In genomic region chr19:48718711-48719231, GRCh38 we compare ENCODE assay signal across 1 cellular context.
A peak's percentile ranks its signal among the peaks of the same experiment; 100 is the strongest.
TF ChIP-seq lines count a peak whose summit lies in the region.

No MANE protein-coding gene starts in this region.

TF ChIP-seq in HepG2, 621 proteins besides CTCF, POLR2A, EP300 and RAD21 (continued from another document and continues in another):
- no peak for TF ChIP-seq GATAD1 (CRISPR knock-in tag; IDR thresholded peaks at IDR 0.05)
- TF ChIP-seq ZNF354B (CRISPR knock-in tag; IDR thresholded peaks at IDR 0.05) = no peak
- TF ChIP-seq POLR2AphosphoS2 (IDR thresholded peaks at IDR 0.05; ENCODE audit: low read depth, low read length) = no peak
- TF ChIP-seq HCFC1 (IDR thresholded peaks at IDR 0.05; ENCODE audit: low read depth, low read length) = no peak
- TF ChIP-seq ZNF280D (CRISPR knock-in tag; IDR thresholded peaks at IDR 0.05) = no peak
- peak; percentile 71; the same call in 1 of the 2 replicates for TF ChIP-seq NR2C2 (CRISPR knock-in tag; IDR thresholded peaks at IDR 0.05; ENCODE audit: borderline replicate concordance)
- TF ChIP-seq PHB2 (IDR thresholded peaks at IDR 0.05; ENCODE audit: partially characterized antibody) = no peak
- no peak for TF ChIP-seq ETS1 (CRISPR knock-in tag; IDR thresholded peaks at IDR 0.05)
- TF ChIP-seq ZNF550 (CRISPR knock-in tag; IDR thresholded peaks at IDR 0.05; ENCODE audit: borderline replicate concordance) = no peak
- TF ChIP-seq SMARCC2 (IDR thresholded peaks at IDR 0.05) = no peak
- TF ChIP-seq STAG1 (CRISPR knock-in tag; IDR thresholded peaks at IDR 0.05) = no peak
- TF ChIP-seq SIN3B (IDR thresholded peaks at IDR 0.05; ENCODE audit: low read length) = no peak
- TF ChIP-seq ZNF569 (CRISPR knock-in tag; IDR thresholded peaks at IDR 0.05; ENCODE audit: borderline replicate concordance) = no peak
- no peak for TF ChIP-seq ZSCAN22 (CRISPR knock-in tag; IDR thresholded peaks at IDR 0.05)
- no peak for TF ChIP-seq MXD3 (CRISPR knock-in tag; IDR thresholded peaks at IDR 0.05)
- no peak for TF ChIP-seq CHD2 (IDR thresholded peaks at IDR 0.05; ENCODE audit: low read depth, low read length)
- peak; percentile 71; the same call in 1 of the 2 replicates for TF ChIP-seq KDM6A (CRISPR knock-in tag; IDR thresholded peaks at IDR 0.05; ENCODE audit: low read depth)
- TF ChIP-seq HNRNPH1 (optimal IDR thresholded peaks at IDR 0.05; ENCODE audit: low read depth, low read length) = no peak
- TF ChIP-seq ZBTB44 (CRISPR knock-in tag; IDR thresholded peaks at IDR 0.05) = no peak
- no peak for TF ChIP-seq ZUFSP (CRISPR knock-in tag; IDR thresholded peaks at IDR 0.05; ENCODE audit: borderline replicate concordance)
- no peak for TF ChIP-seq ZNF383 (CRISPR knock-in tag; IDR thresholded peaks at IDR 0.05; ENCODE audit: borderline replicate concordance)
- TF ChIP-seq TEAD2 (CRISPR knock-in tag; IDR thresholded peaks at IDR 0.05) = no peak
- TF ChIP-seq HOXA9 (CRISPR knock-in tag; IDR thresholded peaks at IDR 0.05; ENCODE audit: borderline replicate concordance) = no peak
- TF ChIP-seq ZNF318 (CRISPR knock-in tag; IDR thresholded peaks at IDR 0.05) = no peak
- no peak for TF ChIP-seq SNAPC5 (CRISPR knock-in tag; IDR thresholded peaks at IDR 0.05; ENCODE audit: borderline replicate concordance)
- no peak for TF ChIP-seq ZNF558 (CRISPR knock-in tag; IDR thresholded peaks at IDR 0.05; ENCODE audit: borderline replicate concordance)
- TF ChIP-seq ZNF740 (CRISPR knock-in tag; IDR thresholded peaks at IDR 0.05) = no peak
- no peak for TF ChIP-seq GZF1 (CRISPR knock-in tag; IDR thresholded peaks at IDR 0.05)
- TF ChIP-seq SP4 (CRISPR knock-in tag; IDR thresholded peaks at IDR 0.05) = peak; percentile 14; the same call in 1 of the 2 replicates
- no peak for TF ChIP-seq ZNF136 (CRISPR knock-in tag; IDR thresholded peaks at IDR 0.05; ENCODE audit: low read depth)
- 0 out of 2 replicates have a peak, but pooled peaks have one; percentile 21 for TF ChIP-seq YEATS2 (CRISPR knock-in tag; IDR thresholded peaks at IDR 0.05; ENCODE audit: borderline replicate concordance)
- TF ChIP-seq SMAD3 (CRISPR knock-in tag; IDR thresholded peaks at IDR 0.05) = no peak
- no peak for TF ChIP-seq CC2D1A (CRISPR knock-in tag; IDR thresholded peaks at IDR 0.05)
- no peak for TF ChIP-seq JUNB (CRISPR knock-in tag; IDR thresholded peaks at IDR 0.05; ENCODE audit: borderline replicate concordance)
- TF ChIP-seq PRMT3 (CRISPR knock-in tag; IDR thresholded peaks at IDR 0.05; ENCODE audit: borderline replicate concordance, low read depth) = no peak
- TF ChIP-seq TFDP1 (CRISPR knock-in tag; IDR thresholded peaks at IDR 0.05; ENCODE audit: borderline replicate concordance) = peak; percentile 12; the same call in 1 of the 2 replicates
- no peak for TF ChIP-seq ZKSCAN1 (IDR thresholded peaks at IDR 0.05; ENCODE audit: low read length)
- no peak for TF ChIP-seq USF2 (IDR thresholded peaks at IDR 0.05; ENCODE audit: low read depth, low read length)
- no peak for TF ChIP-seq USF2 (CRISPR knock-in tag; IDR thresholded peaks at IDR 0.05; ENCODE audit: borderline replicate concordance)
- no peak for TF ChIP-seq ATF7-NPFF (CRISPR knock-in tag; IDR thresholded peaks at IDR 0.05; ENCODE audit: low read depth)
